1 cellular context compared by ENCODE assay signal in the genomic region with DNA sequence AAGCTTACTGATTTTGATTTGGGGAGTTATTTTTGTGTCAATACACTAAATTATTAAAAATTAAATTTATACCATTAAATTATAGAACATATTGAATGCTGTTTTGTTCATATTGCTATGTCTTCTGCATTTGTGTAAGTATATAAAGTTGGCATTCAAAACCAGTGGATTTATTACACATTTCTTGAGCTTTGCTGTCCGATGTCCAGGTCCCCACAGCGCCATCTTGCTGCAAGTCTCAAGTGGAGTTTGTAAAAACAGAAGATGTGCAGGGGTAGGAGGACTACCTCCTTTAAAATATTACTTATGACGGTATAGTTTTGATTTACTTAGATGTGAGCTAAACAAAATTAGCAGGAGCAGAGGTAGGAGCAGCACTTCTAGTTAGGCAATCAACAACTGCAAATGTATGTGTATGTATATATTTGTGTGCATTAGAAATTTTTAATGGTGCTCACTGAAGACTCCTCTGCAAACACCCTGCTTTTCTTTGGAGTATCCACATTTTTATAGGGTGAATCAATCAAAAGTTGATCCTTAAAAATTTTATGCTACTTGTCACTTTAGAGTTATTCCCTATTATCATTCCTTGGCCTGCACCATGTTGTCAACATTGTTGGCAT.
A peak's percentile ranks its signal among the peaks of the same experiment; 100 is the strongest.
TF ChIP-seq lines count a peak whose summit lies in the region.

No MANE protein-coding gene starts in this region.

TF ChIP-seq in GM12878, 131 proteins besides CTCF, POLR2A, EP300 and RAD21:
- TF ChIP-seq, protein P1, sequence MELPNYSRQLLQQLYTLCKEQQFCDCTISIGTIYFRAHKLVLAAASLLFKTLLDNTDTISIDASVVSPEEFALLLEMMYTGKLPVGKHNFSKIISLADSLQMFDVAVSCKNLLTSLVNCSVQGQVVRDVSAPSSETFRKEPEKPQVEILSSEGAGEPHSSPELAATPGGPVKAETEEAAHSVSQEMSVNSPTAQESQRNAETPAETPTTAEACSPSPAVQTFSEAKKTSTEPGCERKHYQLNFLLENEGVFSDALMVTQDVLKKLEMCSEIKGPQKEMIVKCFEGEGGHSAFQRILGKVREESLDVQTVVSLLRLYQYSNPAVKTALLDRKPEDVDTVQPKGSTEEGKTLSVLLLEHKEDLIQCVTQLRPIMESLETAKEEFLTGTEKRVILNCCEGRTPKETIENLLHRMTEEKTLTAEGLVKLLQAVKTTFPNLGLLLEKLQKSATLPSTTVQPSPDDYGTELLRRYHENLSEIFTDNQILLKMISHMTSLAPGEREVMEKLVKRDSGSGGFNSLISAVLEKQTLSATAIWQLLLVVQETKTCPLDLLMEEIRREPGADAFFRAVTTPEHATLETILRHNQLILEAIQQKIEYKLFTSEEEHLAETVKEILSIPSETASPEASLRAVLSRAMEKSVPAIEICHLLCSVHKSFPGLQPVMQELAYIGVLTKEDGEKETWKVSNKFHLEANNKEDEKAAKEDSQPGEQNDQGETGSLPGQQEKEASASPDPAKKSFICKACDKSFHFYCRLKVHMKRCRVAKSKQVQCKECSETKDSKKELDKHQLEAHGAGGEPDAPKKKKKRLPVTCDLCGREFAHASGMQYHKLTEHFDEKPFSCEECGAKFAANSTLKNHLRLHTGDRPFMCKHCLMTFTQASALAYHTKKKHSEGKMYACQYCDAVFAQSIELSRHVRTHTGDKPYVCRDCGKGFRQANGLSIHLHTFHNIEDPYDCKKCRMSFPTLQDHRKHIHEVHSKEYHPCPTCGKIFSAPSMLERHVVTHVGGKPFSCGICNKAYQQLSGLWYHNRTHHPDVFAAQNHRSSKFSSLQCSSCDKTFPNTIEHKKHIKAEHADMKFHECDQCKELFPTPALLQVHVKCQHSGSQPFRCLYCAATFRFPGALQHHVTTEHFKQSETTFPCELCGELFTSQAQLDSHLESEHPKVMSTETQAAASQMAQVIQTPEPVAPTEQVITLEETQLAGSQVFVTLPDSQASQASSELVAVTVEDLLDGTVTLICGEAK (IDR thresholded peaks at IDR 0.05; ENCODE audit: borderline replicate concordance) = peak; percentile 70; the same call in 1 of the 2 replicates
- TF ChIP-seq ATF7 (IDR thresholded peaks at IDR 0.05; ENCODE audit: low read depth) = no peak
- TF ChIP-seq, protein P2, sequence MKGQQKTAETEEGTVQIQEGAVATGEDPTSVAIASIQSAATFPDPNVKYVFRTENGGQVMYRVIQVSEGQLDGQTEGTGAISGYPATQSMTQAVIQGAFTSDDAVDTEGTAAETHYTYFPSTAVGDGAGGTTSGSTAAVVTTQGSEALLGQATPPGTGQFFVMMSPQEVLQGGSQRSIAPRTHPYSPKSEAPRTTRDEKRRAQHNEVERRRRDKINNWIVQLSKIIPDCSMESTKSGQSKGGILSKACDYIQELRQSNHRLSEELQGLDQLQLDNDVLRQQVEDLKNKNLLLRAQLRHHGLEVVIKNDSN (IDR thresholded peaks at IDR 0.05; ENCODE audit: borderline replicate concordance, extremely low read length, insufficient read depth, low read depth, low read length) = no peak
- TF ChIP-seq, protein P3, sequence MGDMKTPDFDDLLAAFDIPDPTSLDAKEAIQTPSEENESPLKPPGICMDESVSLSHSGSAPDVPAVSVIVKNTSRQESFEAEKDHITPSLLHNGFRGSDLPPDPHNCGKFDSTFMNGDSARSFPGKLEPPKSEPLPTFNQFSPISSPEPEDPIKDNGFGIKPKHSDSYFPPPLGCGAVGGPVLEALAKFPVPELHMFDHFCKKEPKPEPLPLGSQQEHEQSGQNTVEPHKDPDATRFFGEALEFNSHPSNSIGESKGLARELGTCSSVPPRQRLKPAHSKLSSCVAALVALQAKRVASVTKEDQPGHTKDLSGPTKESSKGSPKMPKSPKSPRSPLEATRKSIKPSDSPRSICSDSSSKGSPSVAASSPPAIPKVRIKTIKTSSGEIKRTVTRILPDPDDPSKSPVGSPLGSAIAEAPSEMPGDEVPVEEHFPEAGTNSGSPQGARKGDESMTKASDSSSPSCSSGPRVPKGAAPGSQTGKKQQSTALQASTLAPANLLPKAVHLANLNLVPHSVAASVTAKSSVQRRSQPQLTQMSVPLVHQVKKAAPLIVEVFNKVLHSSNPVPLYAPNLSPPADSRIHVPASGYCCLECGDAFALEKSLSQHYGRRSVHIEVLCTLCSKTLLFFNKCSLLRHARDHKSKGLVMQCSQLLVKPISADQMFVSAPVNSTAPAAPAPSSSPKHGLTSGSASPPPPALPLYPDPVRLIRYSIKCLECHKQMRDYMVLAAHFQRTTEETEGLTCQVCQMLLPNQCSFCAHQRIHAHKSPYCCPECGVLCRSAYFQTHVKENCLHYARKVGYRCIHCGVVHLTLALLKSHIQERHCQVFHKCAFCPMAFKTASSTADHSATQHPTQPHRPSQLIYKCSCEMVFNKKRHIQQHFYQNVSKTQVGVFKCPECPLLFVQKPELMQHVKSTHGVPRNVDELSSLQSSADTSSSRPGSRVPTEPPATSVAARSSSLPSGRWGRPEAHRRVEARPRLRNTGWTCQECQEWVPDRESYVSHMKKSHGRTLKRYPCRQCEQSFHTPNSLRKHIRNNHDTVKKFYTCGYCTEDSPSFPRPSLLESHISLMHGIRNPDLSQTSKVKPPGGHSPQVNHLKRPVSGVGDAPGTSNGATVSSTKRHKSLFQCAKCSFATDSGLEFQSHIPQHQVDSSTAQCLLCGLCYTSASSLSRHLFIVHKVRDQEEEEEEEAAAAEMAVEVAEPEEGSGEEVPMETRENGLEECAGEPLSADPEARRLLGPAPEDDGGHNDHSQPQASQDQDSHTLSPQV (IDR thresholded peaks at IDR 0.05) = no peak
- no peak for TF ChIP-seq CBX3 (IDR thresholded peaks at IDR 0.05; ENCODE audit: borderline replicate concordance, low read depth)
- peak; percentile 70 for TF ChIP-seq YY1 (IDR thresholded peaks at IDR 0.05; ENCODE audit: low read depth, low read length)
- TF ChIP-seq SMC3 (IDR thresholded peaks at IDR 0.05; ENCODE audit: borderline replicate concordance, low read length) = peak; percentile 70; the same call in 1 of the 2 replicates
